Comparison of ENCODE assay signal across 22 cellular contexts in the genomic region with DNA sequence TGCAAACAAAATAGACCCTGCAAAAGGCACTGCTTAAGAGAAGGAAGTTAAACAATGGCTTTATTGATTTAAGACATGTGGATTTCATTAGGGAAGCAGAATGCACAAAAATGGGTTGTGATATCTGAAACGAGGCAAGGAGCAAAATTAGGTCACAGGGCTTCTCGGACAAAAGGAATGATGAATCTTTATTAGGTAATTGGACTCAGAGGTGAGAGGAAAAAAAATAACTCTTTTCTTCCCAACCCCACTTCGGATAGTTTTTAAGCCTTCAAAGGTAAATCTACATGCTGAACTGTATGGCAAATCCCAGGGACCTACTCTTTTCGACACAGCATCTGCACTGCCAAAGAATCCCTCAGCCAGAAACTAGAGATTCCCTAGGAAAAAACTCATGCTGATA.
DNase-seq lines count a peak whose midpoint lies in the region; ATAC-seq and TF ChIP-seq lines count a peak whose summit lies in the region.
"Had no signal": no experiment of that assay in that cellular context is flagged by ENCODE, and none has a peak within 500 bp of the region (broad histone marks: within the 10 kb centered on the region; RNA-seq: fewer than 3 reads in every experiment).

No MANE protein-coding gene starts in this region.

- H3K4me2 ChIP-seq in GM23248 (ENCODE audit: unreplicated experiment), result peak overlapping the region; percentile 26

- H4K20me1 ChIP-seq in GM23248 (ENCODE audit: insufficient read depth), result no peaks in the 10 kb centered on the region

- peaks cover 7% of the 10 kb centered on the region for H3F3A ChIP-seq in GM23248 (ENCODE audit: insufficient read depth)

- ATAC-seq in HG02938 (IDR thresholded peaks at IDR 0.05; ENCODE audit: unreplicated experiment), result no peak

- H3K4me1 Mint-ChIP-seq in activated T-helper 2 cell treated with anti-CD3 and anti-CD28 coated beads, Interferon-gamma antibody, Interleukin-2, Interleukin-4, amounts not matched to agents 10 μg/mL and 5 μg/mL and 100 μg/mL, durations not matched to agents 14 hours and 24 hours and 36 hours (ENCODE audit: low read depth), result peaks cover 45% of the 10 kb centered on the region

- H3K36me3 Mint-ChIP-seq in activated T-helper 2 cell treated with anti-CD3 and anti-CD28 coated beads, Interferon-gamma antibody, Interleukin-2, Interleukin-4, amounts not matched to agents 10 μg/mL and 5 μg/mL and 100 μg/mL, durations not matched to agents 14 hours and 24 hours and 36 hours (ENCODE audit: low read depth), result peaks cover 30% of the 10 kb centered on the region
- H3K36me3 Mint-ChIP-seq: neural progenitor cell had no signal

- H3K27me3 ChIP-seq in GM23248 (replicated peaks; ENCODE audit: insufficient read depth) (no peaks in the 10 kb centered on the region), adipocyte (replicated peaks; ENCODE audit: control insufficient read depth, insufficient read depth, low read length) (no peaks in the 10 kb centered on the region)
- H3K27me3 ChIP-seq: adrenal gland, neural progenitor cell, thyroid gland had no signal

- H3K4me3 ChIP-seq in GM23248, result no peak overlapping the region
- peak overlapping the region; percentile 21 for H3K4me3 ChIP-seq in adipocyte (ENCODE audit: low read length)
- no peak overlapping the region for H3K4me3 ChIP-seq in fibroblast of the aortic adventitia (ENCODE audit: low read depth, low read length)
- H3K4me3 ChIP-seq: adrenal gland, neural progenitor cell, thyroid gland had no signal

- H3K9me2 ChIP-seq in GM23248 (ENCODE audit: insufficient read depth), result no peaks in the 10 kb centered on the region

- no peak overlapping the region for H3K9ac ChIP-seq in GM23248
- no peak overlapping the region for H3K9ac ChIP-seq in adipocyte (ENCODE audit: low read length)
- H3K9ac ChIP-seq: neural progenitor cell had no signal

- intact Hi-C loops in activated T-helper 2 cell treated with anti-CD3 and anti-CD28 coated beads, Interferon-gamma antibody, Interleukin-2, Interleukin-4, amounts not matched to agents 10 μg/mL and 5 μg/mL and 100 μg/mL, durations not matched to agents 14 hours and 24 hours and 36 hours (cut with micrococcal nuclease), result no loop called here

- no peaks in the 10 kb centered on the region for H3K79me2 ChIP-seq in GM23248 (ENCODE audit: insufficient read depth)

- DNase-seq in AG09319 (ENCODE audit: extremely low read depth, low read depth) (peak; percentile 32), GM23248 (peak; percentile 46), adipocyte (ENCODE audit: low read depth) (peak; percentile 70), fibroblast of the aortic adventitia (ENCODE audit: low read depth) (peak; percentile 73), dermis blood vessel endothelial cell (no peak), A172 (ENCODE audit: low spot score) (no peak)
- no peak for DNase-seq in activated T-helper 2 cell treated with anti-CD3 and anti-CD28 coated beads, Interferon-gamma antibody, Interleukin-2, Interleukin-4, amounts not matched to agents 10 μg/mL and 5 μg/mL and 100 μg/mL, durations not matched to agents 14 hours and 24 hours and 36 hours (ENCODE audit: low spot score)
- DNase-seq: activated CD4-positive, alpha-beta T cell treated with anti-CD3 and anti-CD28 coated beads, Interleukin-2, amount 50 U/mL, for 48 hours; activated gamma-delta T cell; adrenal gland; CD4-positive, alpha-beta memory T cell; DMS79 treated with DMSO at 0.1 percent for 48 hours; H7; NCI-H2171 treated with DMSO at 0.1 percent for 48 hours; SHP77; stimulated activated CD4-positive, alpha-beta T cell treated with anti-CD3 and anti-CD28 coated beads, Interleukin-2, amount 100 ng/mL, for 24 hours; stimulated activated naive CD4-positive, alpha-beta T cell treated with Interleukin-2 at 50 U/mL for 16 hours; thyroid gland had no signal

- no peak overlapping the region for H3K27ac ChIP-seq in GM23248
- H3K27ac ChIP-seq: adrenal gland, neural progenitor cell, thyroid gland had no signal

- no peaks in the 10 kb centered on the region for H3K9me3 ChIP-seq in GM23248 (ENCODE audit: low read depth)
- no peaks in the 10 kb centered on the region for H3K9me3 ChIP-seq in adipocyte (ENCODE audit: control insufficient read depth, low read length)
- H3K9me3 ChIP-seq: adrenal gland, thyroid gland had no signal

- H3K4me1 ChIP-seq in GM23248 (ENCODE audit: insufficient read depth) (peaks cover 10% of the 10 kb centered on the region), adipocyte (ENCODE audit: control insufficient read depth, insufficient read depth, low read length) (peaks cover 37% of the 10 kb centered on the region)
- H3K4me1 ChIP-seq: adrenal gland had no signal

- no peak overlapping the region for H2AFZ ChIP-seq in GM23248
- H2AFZ ChIP-seq: neural progenitor cell had no signal

- in situ Hi-C loops in GM23248 (cut with MboI), result no loop called here

- 20 to 24% methylated on average over 4 of the region's 4 CpGs for WGBS in GM23248 (ENCODE audit: low coverage in 1 of 2, low lambda C conversion rate in 2 of 2, missing lambda C conversion rate in 2 of 2), 2 experiments

- TF ChIP-seq CTCF in AG09319 (IDR thresholded peaks at IDR 0.05; ENCODE audit: low read depth, low read length) (no peak), fibroblast of the aortic adventitia (IDR thresholded peaks at IDR 0.05; ENCODE audit: insufficient read depth, low read length) (no peak)

- no peak overlapping the region for H3K4me3 Mint-ChIP-seq in activated T-helper 2 cell treated with anti-CD3 and anti-CD28 coated beads, Interferon-gamma antibody, Interleukin-2, Interleukin-4, amounts not matched to agents 10 μg/mL and 5 μg/mL and 100 μg/mL, durations not matched to agents 14 hours and 24 hours and 36 hours (ENCODE audit: low read depth)
- H3K4me3 Mint-ChIP-seq: CD4-positive, alpha-beta memory T cell; central memory CD8-positive, alpha-beta T cell; neural progenitor cell had no signal

- H3K27ac Mint-ChIP-seq in activated T-helper 2 cell treated with anti-CD3 and anti-CD28 coated beads, Interferon-gamma antibody, Interleukin-2, Interleukin-4, amounts not matched to agents 10 μg/mL and 5 μg/mL and 100 μg/mL, durations not matched to agents 14 hours and 24 hours and 36 hours, result no peak overlapping the region
- H3K27ac Mint-ChIP-seq: CD4-positive, alpha-beta memory T cell; neural progenitor cell; progenitor cell of endocrine pancreas had no signal

- no peaks in the 10 kb centered on the region for H3K9me3 Mint-ChIP-seq in activated T-helper 2 cell treated with anti-CD3 and anti-CD28 coated beads, Interferon-gamma antibody, Interleukin-2, Interleukin-4, amounts not matched to agents 10 μg/mL and 5 μg/mL and 100 μg/mL, durations not matched to agents 14 hours and 24 hours and 36 hours
- H3K9me3 Mint-ChIP-seq: central memory CD8-positive, alpha-beta T cell had no signal

- no peaks in the 10 kb centered on the region for H3K27me3 Mint-ChIP-seq in activated T-helper 2 cell treated with anti-CD3 and anti-CD28 coated beads, Interferon-gamma antibody, Interleukin-2, Interleukin-4, amounts not matched to agents 10 μg/mL and 5 μg/mL and 100 μg/mL, durations not matched to agents 14 hours and 24 hours and 36 hours (ENCODE audit: low read depth)
- H3K27me3 Mint-ChIP-seq: CD4-positive, alpha-beta memory T cell; central memory CD8-positive, alpha-beta T cell had no signal

- H3K36me3 ChIP-seq in GM23248 (ENCODE audit: low read depth) (no peaks in the 10 kb centered on the region), adipocyte (ENCODE audit: control insufficient read depth, insufficient read depth, low read length, severe bottlenecking) (no peaks in the 10 kb centered on the region)
- H3K36me3 ChIP-seq: adrenal gland, neural progenitor cell, thyroid gland had no signal

Comparison
In these comparisons a context has a peak if more than half of its experiments do, and no peak if none do; other contexts are left out.
1. DNase-seq: peak in AG09319 (single experiment), GM23248 (single experiment), adipocyte (single experiment) and fibroblast of the aortic adventitia (single experiment); none in dermis blood vessel endothelial cell (single experiment), activated T-helper 2 cell treated with anti-CD3 and anti-CD28 coated beads, Interferon-gamma antibody, Interleukin-2, Interleukin-4, amounts not matched to agents 10 μg/mL and 5 μg/mL and 100 μg/mL, durations not matched to agents 14 hours and 24 hours and 36 hours (single experiment) and A172 (single experiment).